In the genomic region with DNA sequence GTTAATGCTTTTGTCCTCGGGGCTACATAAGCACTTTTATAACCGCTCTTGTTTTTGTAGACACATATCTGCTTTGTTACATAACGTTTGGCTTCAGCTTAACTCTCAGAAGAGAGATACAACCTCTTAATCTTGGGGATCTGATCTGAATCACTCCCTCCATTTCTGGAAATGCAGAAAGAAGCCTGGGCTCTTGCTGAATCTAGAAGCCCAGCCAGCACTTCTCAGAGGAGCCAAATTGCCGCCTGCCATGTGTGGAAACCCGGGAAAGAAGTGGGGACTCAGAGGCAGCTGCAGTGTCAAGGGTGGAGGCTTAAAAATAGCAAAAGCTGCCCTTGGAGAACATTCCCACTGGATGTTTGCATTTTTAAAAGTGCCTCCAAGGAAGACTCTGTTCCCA, we compare ENCODE assay signal across 13 cellular contexts.
DNase-seq lines count a peak whose midpoint lies in the region; ATAC-seq, FAIRE-seq and TF ChIP-seq lines count a peak whose summit lies in the region.
"Had no signal": no experiment of that assay in that cellular context is flagged by ENCODE, and none has a peak within 500 bp of the region (broad histone marks: within the 10 kb centered on the region; RNA-seq: fewer than 3 reads in every experiment).

No MANE protein-coding gene starts in this region.

- POLR2A ChIA-PET in H1 (lab: Charles Lee; ENCODE audit: partially characterized antibody): no interaction called here

- intact Hi-C loops in left colon (cut with DNase I, micrococcal nuclease): no loop called here

- H3K4me3 Mint-ChIP-seq in endothelial cell (ENCODE audit: unreplicated experiment): no peak overlapping the region

- H3K23ac ChIP-seq in H1 (ENCODE audit: insufficient read length): no peak overlapping the region

- H2BK12ac ChIP-seq in H1 (ENCODE audit: low read depth, low read length): no peak overlapping the region

- H2BK120ac ChIP-seq in H1 (replicated peaks; ENCODE audit: low read depth, low read length): no peak overlapping the region

- no peaks in the 10 kb centered on the region for H3K27me3 ChIP-seq in H1 (replicated peaks in 1 of 4; ENCODE audit: control insufficient read depth in 3 of 4, extremely low read depth in 1 of 4, insufficient read depth in 3 of 4, low read length in 3 of 4)
- H3K27me3 ChIP-seq: BLaER1 treated with 17β-estradiol and CSF1 and Interleukin-3, amounts not matched to agents 10 nM and 100 nM; upper lobe of left lung had no signal

- TF ChIP-seq CTCF in H1 (IDR thresholded peaks at IDR 0.05; ENCODE audit: control extremely low read depth in 1 of 3, insufficient read depth in 1 of 3, low read depth in 1 of 3, low read length in 3 of 3): no peak
- no peak for TF ChIP-seq CTCF in endothelial cell (IDR thresholded peaks at IDR 0.05; ENCODE audit: unreplicated experiment)

- H3K79me2 ChIP-seq in H1 (ENCODE audit: control insufficient read depth in 1 of 2, insufficient read depth in 2 of 2, low read length in 2 of 2): no peaks in the 10 kb centered on the region

- H3K4me1 ChIP-seq in H1 (replicated peaks in 1 of 4; ENCODE audit: control insufficient read depth in 3 of 4, insufficient read depth in 4 of 4, low read length in 3 of 4): no peaks in the 10 kb centered on the region
- H3K4me1 ChIP-seq: BLaER1 treated with 17β-estradiol and CSF1 and Interleukin-3, amounts not matched to agents 10 nM and 100 nM; upper lobe of left lung had no signal

- no peak overlapping the region for H4K91ac ChIP-seq in H1 (replicated peaks; ENCODE audit: insufficient read length, low read length)

- no peak overlapping the region for H2BK15ac ChIP-seq in H1 (ENCODE audit: low read length)

- no peak overlapping the region for H3K4me2 ChIP-seq in H1 (ENCODE audit: insufficient read depth in 1 of 2, low read depth in 2 of 2, low read length in 2 of 2)
- H3K4me2 ChIP-seq: BLaER1 treated with 17β-estradiol and CSF1 and Interleukin-3, amounts not matched to agents 10 nM and 100 nM had no signal

- TF ChIP-seq EP300 in H1 (IDR thresholded peaks at IDR 0.05; ENCODE audit: borderline replicate concordance in 1 of 2, low read depth in 2 of 2, low read length in 2 of 2): no peak

- H3K4me1 Mint-ChIP-seq in endothelial cell (ENCODE audit: unreplicated experiment): no peaks in the 10 kb centered on the region

- H2AFZ ChIP-seq in H1 (ENCODE audit: low read length): no peak overlapping the region; the same call in 1 of the 2 replicates

- no peak overlapping the region for H3K27ac Mint-ChIP-seq in endothelial cell (ENCODE audit: unreplicated experiment)

- TF ChIP-seq RAD21 in H1 (IDR thresholded peaks at IDR 0.05 in 1 of 2, conservative IDR thresholded peaks at IDR 0.05 in 1 of 2; ENCODE audit: low read depth in 2 of 2, low read length in 2 of 2): no peak

- WGBS in H1 (ENCODE audit: extremely low coverage in 1 of 2, insufficient coverage in 1 of 2, insufficient read length in 1 of 2, insufficient replicate concordance in 2 of 2, low coverage in 1 of 2, low lambda C conversion rate in 2 of 2, missing lambda C conversion rate in 1 of 2), 2 experiments: 79% methylated on average over 5 of the region's 5 CpGs; no CpG with 5 or more reads in 1 of the 2 experiments

- H3K9me3 Mint-ChIP-seq in endothelial cell (ENCODE audit: unreplicated experiment): no peaks in the 10 kb centered on the region

- no peaks in the 10 kb centered on the region for H3K79me1 ChIP-seq in H1 (ENCODE audit: low read depth, low read length)

- H2BK5ac ChIP-seq in H1 (ENCODE audit: low read depth, low read length): no peak overlapping the region

- FAIRE-seq in H1 (lab: Jason Lieb, UNC): no peak

- H3K4me3 ChIP-seq in H1 (ENCODE audit: extremely low read depth in 1 of 4, insufficient read depth in 2 of 4, low read depth in 3 of 4, low read length in 4 of 4): no peak overlapping the region
- H3K4me3 ChIP-seq in skeletal muscle cell (ENCODE audit: low read depth, low read length): no peak overlapping the region
- H3K4me3 ChIP-seq: BLaER1 treated with 17β-estradiol and CSF1 and Interleukin-3, amounts not matched to agents 10 nM and 100 nM; upper lobe of left lung had no signal

- no peak overlapping the region for H3K4ac ChIP-seq in H1 (replicated peaks; ENCODE audit: insufficient read length, low read depth, low read length)

- no peaks in the 10 kb centered on the region for H3K9me3 ChIP-seq in H1 (ENCODE audit: insufficient read depth in 2 of 2, low read depth in 1 of 2, low read length in 1 of 2)
- H3K9me3 ChIP-seq: upper lobe of left lung had no signal

- peak overlapping the region; percentile 11; the same call in 1 of the 2 replicates for H2BK20ac ChIP-seq in H1 (ENCODE audit: low read length)

- no peaks in the 10 kb centered on the region for H3K36me3 Mint-ChIP-seq in endothelial cell (ENCODE audit: low read depth, unreplicated experiment)

- H3K27ac ChIP-seq in H1 (ENCODE audit: low read depth, low read length): no peak overlapping the region
- H3K27ac ChIP-seq: BLaER1 treated with 17β-estradiol and CSF1 and Interleukin-3, amounts not matched to agents 10 nM and 100 nM; epithelial cell of prostate; upper lobe of left lung had no signal

- H4K8ac ChIP-seq in H1 (ENCODE audit: extremely low read depth, insufficient read depth, low read length): no peak overlapping the region

- no peak overlapping the region for H2AK5ac ChIP-seq in H1 (ENCODE audit: low read depth, low read length)

- CTCF ChIA-PET in H1 (lab: Charles Lee; ENCODE audit: partially characterized antibody): interaction anchor here (0.6 to 1.1 kb wide), 3 partner anchors 202 to 1337 kb away, joined by 3 to 4 read pairs (median 3); no protein-coding TSS in a partner anchor

- H4K5ac ChIP-seq in H1 (ENCODE audit: insufficient read length, low read depth, low read length): no peak overlapping the region

- peaks cover 5% of the 10 kb centered on the region for H3K27me3 Mint-ChIP-seq in endothelial cell (ENCODE audit: unreplicated experiment)

- no peak for TF ChIP-seq POLR2A in H1 (IDR thresholded peaks at IDR 0.05; ENCODE audit: control extremely low read depth in 1 of 2, low read depth in 2 of 2, low read length in 2 of 2)

- no peak overlapping the region for H3K14ac ChIP-seq in H1 (ENCODE audit: insufficient read length)

- H3K36me3 ChIP-seq in H1 (ENCODE audit: control insufficient read depth in 2 of 4, insufficient read depth in 4 of 4, low read length in 3 of 4): no peaks in the 10 kb centered on the region
- H3K36me3 ChIP-seq: BLaER1 treated with 17β-estradiol and CSF1 and Interleukin-3, amounts not matched to agents 10 nM and 100 nM; upper lobe of left lung had no signal

- H3K56ac ChIP-seq in H1 (replicated peaks; ENCODE audit: insufficient read length, low read depth, low read length): no peak overlapping the region

- H3K18ac ChIP-seq in H1 (ENCODE audit: extremely low read depth, low read length): no peak overlapping the region

- DNase-seq in EH (ENCODE audit: low read depth) (peak; percentile 81), H1 (ENCODE audit: low read depth in 1 of 2, low spot score in 2 of 2) (no peak), left colon (peak; percentile 8 to 45), skeletal muscle cell (ENCODE audit: low read depth) (peak; percentile 19), endothelial cell (ENCODE audit: low spot score) (no peak), ACHN (no peak), SHP77 (lab: John Stamatoyannopoulos, UW) (no peak)
- no peak for DNase-seq in activated naive CD4-positive, alpha-beta T cell treated with Interleukin-2 at 50 U/mL for 16 hours
- DNase-seq: activated T-cell treated with anti-CD3 and anti-CD28 coated beads for 4 hours, kidney glomerular epithelial cell had no signal

- ATAC-seq in left colon: no peak

- in situ Hi-C loops in ACHN (cut with HindIII; ENCODE audit: low pct_ligation_motif_present, low pct_unique_long_range_greater_than_20kb, low sequenced_read_pairs): no loop called here

- no peaks in the 10 kb centered on the region for H3K23me2 ChIP-seq in H1 (ENCODE audit: low read depth, low read length)

- no peaks in the 10 kb centered on the region for H4K20me1 ChIP-seq in H1 (replicated peaks in 1 of 2; ENCODE audit: control insufficient read depth in 1 of 2, insufficient read depth in 2 of 2, low read length in 2 of 2)
- H4K20me1 ChIP-seq: BLaER1 treated with 17β-estradiol and CSF1 and Interleukin-3, amounts not matched to agents 10 nM and 100 nM had no signal

- H3K9ac ChIP-seq in H1 (replicated peaks in 1 of 4; ENCODE audit: extremely low read depth in 1 of 4, low read depth in 3 of 4, low read length in 3 of 4): no peak overlapping the region
- H3K9ac ChIP-seq: BLaER1 treated with 17β-estradiol and CSF1 and Interleukin-3, amounts not matched to agents 10 nM and 100 nM had no signal

TF ChIP-seq in H1, 55 proteins besides CTCF, POLR2A, EP300 and RAD21 (continues in another document):
- no peak for TF ChIP-seq TEAD4 (IDR thresholded peaks at IDR 0.05; ENCODE audit: low read depth, low read length)
- TF ChIP-seq YY1 (IDR thresholded peaks at IDR 0.05; ENCODE audit: low read depth, low read length): no peak
- TF ChIP-seq MAFK (IDR thresholded peaks at IDR 0.05; ENCODE audit: low read depth, low read length): no peak

Comparison
In these comparisons a context has a peak if more than half of its experiments do, and no peak if none do; other contexts are left out.
1. DNase-seq: peak in EH (single experiment), left colon (2 of 2) and skeletal muscle cell (single experiment); none in H1 (0 of 2), endothelial cell (single experiment), activated naive CD4-positive, alpha-beta T cell treated with Interleukin-2 at 50 U/mL for 16 hours (single experiment), ACHN (single experiment) and SHP77 (0 of 2).